In genomic region chr6:21905531-21905930, GRCh38 we compare ENCODE assay signal across 24 cellular contexts.
"Had no signal": no experiment of that assay in that cellular context is flagged by ENCODE, and none has a peak within 500 bp of the region (broad histone marks: within the 10 kb centered on the region; RNA-seq: fewer than 3 reads in every experiment).

No MANE protein-coding gene starts in this region.

- H3K4me1 Mint-ChIP-seq: activated CD4-positive, alpha-beta memory T cell treated with anti-CD3 and anti-CD28 coated beads, Interleukin-2, amount 10 ng/mL, durations not matched to agents 7 days and 5 days; activated CD4-positive, alpha-beta T cell treated with anti-CD3 and anti-CD28 coated beads for 36 hours; activated naive CD8-positive, alpha-beta T cell treated with anti-CD3 and anti-CD28 coated beads, Interleukin-2, amount 10 ng/mL, durations not matched to agents 7 days and 5 days had no signal

- H3K9me3 ChIP-seq: adrenal gland, MG63 had no signal

- H3K9me3 Mint-ChIP-seq: activated CD4-positive, alpha-beta memory T cell treated with anti-CD3 and anti-CD28 coated beads, Interleukin-2, amount 10 ng/mL, durations not matched to agents 7 days and 5 days; activated naive CD8-positive, alpha-beta T cell treated with anti-CD3 and anti-CD28 coated beads, Interleukin-2, amount 10 ng/mL, durations not matched to agents 7 days and 5 days; activated T-cell treated with anti-CD3 and anti-CD28 coated beads, Interleukin-2, amount 50 U/mL, for 72 hours; activated T-helper 2 cell treated with anti-CD3 and anti-CD28 coated beads, Interferon-gamma antibody, Interleukin-2, Interleukin-4, amounts not matched to agents 10 μg/mL and 5 μg/mL and 100 μg/mL, durations not matched to agents 14 hours and 24 hours and 36 hours had no signal

- DNase-seq: activated CD4-positive, alpha-beta memory T cell treated with anti-CD3 and anti-CD28 coated beads, Interleukin-2, amount 10 ng/mL, durations not matched to agents 7 days and 5 days; activated CD4-positive, alpha-beta T cell treated with anti-CD3 and anti-CD28 coated beads for 36 hours; activated CD4-positive, alpha-beta T cell treated with anti-CD3 and anti-CD28 coated beads, Interleukin-2, amount 50 U/mL, for 1 hour; activated gamma-delta T cell treated with Interleukin-2 at 50 U/mL for 16 hours; activated naive CD4-positive, alpha-beta T cell treated with anti-CD3 and anti-CD28 coated beads, Interleukin-2, amount 50 U/mL, for 16 hours; activated naive CD8-positive, alpha-beta T cell treated with anti-CD3 and anti-CD28 coated beads, Interleukin-2, amount 10 ng/mL, durations not matched to agents 7 days and 5 days; activated T-cell treated with anti-CD3 and anti-CD28 coated beads, Interleukin-2, amount 50 U/mL, for 72 hours; adrenal gland; anterior cingulate cortex; caudate nucleus; MG63; MV-4-11; NCI-H1092 treated with DMSO at 0.1 percent for 48 hours; NCI-H1417 treated with DMSO at 0.1 percent for 48 hours; NCI-H1694; NCI-H2029; NCI-H2107; NCI-H69; PC-9; SIG-M5; T-helper 2 cell had no signal

- H3K27ac ChIP-seq: adrenal gland, KMS-11, PC-9, VCaP had no signal

- ATAC-seq: activated CD4-positive, alpha-beta T cell treated with anti-CD3 and anti-CD28 coated beads for 36 hours; activated T-cell treated with anti-CD3 and anti-CD28 coated beads, Interleukin-2, amount 50 U/mL, for 72 hours had no signal

- H3K27ac Mint-ChIP-seq: activated CD4-positive, alpha-beta memory T cell treated with anti-CD3 and anti-CD28 coated beads, Interleukin-2, amount 10 ng/mL, durations not matched to agents 7 days and 5 days; activated CD4-positive, alpha-beta T cell treated with anti-CD3 and anti-CD28 coated beads for 36 hours; activated naive CD8-positive, alpha-beta T cell treated with anti-CD3 and anti-CD28 coated beads, Interleukin-2, amount 10 ng/mL, durations not matched to agents 7 days and 5 days; activated T-cell treated with anti-CD3 and anti-CD28 coated beads, Interleukin-2, amount 50 U/mL, for 72 hours; activated T-helper 2 cell treated with anti-CD3 and anti-CD28 coated beads, Interferon-gamma antibody, Interleukin-2, Interleukin-4, amounts not matched to agents 10 μg/mL and 5 μg/mL and 100 μg/mL, durations not matched to agents 14 hours and 24 hours and 36 hours had no signal

- H3K4me3 ChIP-seq: adrenal gland, MG63, PC-9 had no signal

- H2AFZ ChIP-seq: PC-9 had no signal

- H3K27me3 Mint-ChIP-seq: activated CD4-positive, alpha-beta memory T cell treated with anti-CD3 and anti-CD28 coated beads, Interleukin-2, amount 10 ng/mL, durations not matched to agents 7 days and 5 days had no signal

- H3K4me3 Mint-ChIP-seq: activated CD4-positive, alpha-beta memory T cell treated with anti-CD3 and anti-CD28 coated beads, Interleukin-2, amount 10 ng/mL, durations not matched to agents 7 days and 5 days; activated CD4-positive, alpha-beta T cell treated with anti-CD3 and anti-CD28 coated beads for 36 hours; activated naive CD8-positive, alpha-beta T cell treated with anti-CD3 and anti-CD28 coated beads, Interleukin-2, amount 10 ng/mL, durations not matched to agents 7 days and 5 days; activated T-cell treated with anti-CD3 and anti-CD28 coated beads, Interleukin-2, amount 50 U/mL, for 72 hours had no signal

- H3K4me2 ChIP-seq: KMS-11, PC-9 had no signal

- H3K9ac ChIP-seq: KMS-11 had no signal

- H3K27me3 ChIP-seq: adrenal gland, MG63 had no signal

- H3K36me3 Mint-ChIP-seq: activated naive CD8-positive, alpha-beta T cell treated with anti-CD3 and anti-CD28 coated beads, Interleukin-2, amount 10 ng/mL, durations not matched to agents 7 days and 5 days had no signal

- H3K36me3 ChIP-seq: adrenal gland, MG63 had no signal
